ENCODE assay signal across 9 cellular contexts in genomic region chr1:215146252-215146975, GRCh38.
DNase-seq lines count a peak whose midpoint lies in the region; ATAC-seq and TF ChIP-seq lines count a peak whose summit lies in the region.
"Had no signal": no experiment of that assay in that cellular context is flagged by ENCODE, and none has a peak within 500 bp of the region (broad histone marks: within the 10 kb centered on the region; RNA-seq: fewer than 3 reads in every experiment).

No MANE protein-coding gene starts in this region.

- H3K9me3 ChIP-seq in Loucy (ENCODE audit: insufficient read depth, low read depth, low read length) (0 out of 2 replicates have a peak, but pooled peaks cover 6% of the 10 kb centered on the region), adipocyte (ENCODE audit: control insufficient read depth, low read length) (peaks cover 11% of the 10 kb centered on the region)

- peak; percentile 59 for TF ChIP-seq CTCF in Loucy (conservative IDR thresholded peaks at IDR 0.05; ENCODE audit: low read length)

- H4K20me1 ChIP-seq in Loucy (ENCODE audit: insufficient read depth, low read length, poor library complexity, severe bottlenecking): no peaks in the 10 kb centered on the region

- no peaks in the 10 kb centered on the region for H3K9me2 ChIP-seq in Loucy (replicated peaks; ENCODE audit: low read depth, low read length)

- H3K27me3 ChIP-seq in Loucy (ENCODE audit: insufficient read depth, low read length, poor library complexity, severe bottlenecking): no peaks in the 10 kb centered on the region
- H3K27me3 ChIP-seq in adipocyte (replicated peaks; ENCODE audit: control insufficient read depth, insufficient read depth, low read length): no peaks in the 10 kb centered on the region

- H3K9ac ChIP-seq in Loucy (ENCODE audit: low read depth, low read length, poor library complexity, severe bottlenecking) (no peak overlapping the region), adipocyte (ENCODE audit: low read length) (peak overlapping the region; percentile 31)

- DNase-seq in Daoy (ENCODE audit: low read depth): peak; percentile 9
- peak; percentile 66 for DNase-seq in adipocyte (ENCODE audit: low read depth)
- peak; percentile 37 to 43 for DNase-seq in lung microvascular endothelial cell (ENCODE audit: low read depth in 2 of 2)
- DNase-seq in DMS79 (lab: John Stamatoyannopoulos, UW): no peak
- no peak for DNase-seq in effector CD4-positive, alpha-beta T cell
- DNase-seq in stimulated activated CD4-positive, alpha-beta T cell treated with anti-CD3 and anti-CD28 coated beads, Interleukin-4, amount 100 ng/mL, for 24 hours: no peak
- DNase-seq: NCI-H1436 had no signal

- no peak for ATAC-seq in GM21367 (IDR thresholded peaks at IDR 0.05; ENCODE audit: unreplicated experiment)

- H3K36me3 ChIP-seq in Loucy (ENCODE audit: insufficient read depth, low read length) (no peaks in the 10 kb centered on the region), adipocyte (ENCODE audit: control insufficient read depth, insufficient read depth, low read length, severe bottlenecking) (no peaks in the 10 kb centered on the region)

- no peaks in the 10 kb centered on the region for H3K4me1 ChIP-seq in Loucy (ENCODE audit: insufficient read depth, low read length, poor library complexity, severe bottlenecking)
- peaks cover 10% of the 10 kb centered on the region for H3K4me1 ChIP-seq in adipocyte (ENCODE audit: control insufficient read depth, insufficient read depth, low read length)

- H3F3A ChIP-seq in Loucy (ENCODE audit: low read depth): no peaks in the 10 kb centered on the region

- H2AFZ ChIP-seq in Loucy (ENCODE audit: low read length): no peak overlapping the region

- H3K4me2 ChIP-seq in Loucy (ENCODE audit: low read depth, low read length, poor library complexity, severe bottlenecking): no peak overlapping the region

- H3K4me3 ChIP-seq in Loucy (ENCODE audit: low read length, poor library complexity, severe bottlenecking): no peak overlapping the region
- H3K4me3 ChIP-seq in adipocyte (ENCODE audit: low read length): no peak overlapping the region

- no peaks in the 10 kb centered on the region for H3K79me2 ChIP-seq in Loucy (ENCODE audit: insufficient read depth, low read length)

Comparison
In these comparisons a context has a peak if more than half of its experiments do, and no peak if none do; other contexts are left out.
1. DNase-seq: peak in Daoy (single experiment), adipocyte (single experiment) and lung microvascular endothelial cell (2 of 2); none in DMS79 (single experiment), effector CD4-positive, alpha-beta T cell (single experiment) and stimulated activated CD4-positive, alpha-beta T cell treated with anti-CD3 and anti-CD28 coated beads, Interleukin-4, amount 100 ng/mL, for 24 hours (single experiment).